ENCODE assay signal across 11 cellular contexts in the genomic region with DNA sequence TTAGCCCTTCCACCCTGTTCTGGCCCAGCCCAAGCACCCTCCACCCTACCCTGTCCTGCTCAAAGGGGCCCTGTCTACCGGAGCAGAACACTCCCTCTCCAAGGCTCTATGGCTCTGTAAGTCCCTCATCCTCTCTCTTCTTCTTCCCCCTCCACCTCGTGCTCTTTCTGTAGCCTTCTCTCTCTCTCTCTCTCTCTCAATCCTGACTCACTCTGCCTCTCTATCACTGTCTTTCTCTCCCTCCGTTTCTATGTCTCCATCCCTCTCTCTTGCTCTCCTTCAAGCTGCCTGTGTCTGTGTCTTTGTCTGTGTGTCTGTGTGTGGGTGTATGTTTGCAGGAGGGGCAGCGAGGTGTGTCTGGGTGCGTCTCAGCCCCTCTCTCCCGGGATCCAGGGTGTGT.
"Had no signal": no experiment of that assay in that cellular context is flagged by ENCODE, and none has a peak within 500 bp of the region (broad histone marks: within the 10 kb centered on the region; RNA-seq: fewer than 3 reads in every experiment).

No MANE protein-coding gene starts in this region.

- H3K4me3 ChIP-seq: lung, mucosa of descending colon had no signal

- H3K9me3 ChIP-seq: mucosa of descending colon, neutrophil had no signal

- H3K27ac ChIP-seq: neutrophil had no signal

- ATAC-seq: activated CD8-positive, alpha-beta memory T cell treated with anti-CD3 and anti-CD28 coated beads, Interleukin-2, amount 10 ng/mL, durations not matched to agents 7 days and 5 days; activated T-cell treated with anti-CD3 and anti-CD28 coated beads, Interleukin-2, amount 50 U/mL, for 72 hours; esophagus mucosa; mucosa of descending colon had no signal

- H3K27ac Mint-ChIP-seq: activated CD8-positive, alpha-beta memory T cell treated with anti-CD3 and anti-CD28 coated beads, Interleukin-2, amount 10 ng/mL, durations not matched to agents 7 days and 5 days; activated T-cell treated with anti-CD3 and anti-CD28 coated beads, Interleukin-2, amount 50 U/mL, for 72 hours; T-helper 2 cell treated with Interferon-gamma antibody and Interleukin-4, amounts not matched to agents 5 μg/mL and 100 μg/mL, for 36 hours had no signal

- DNase-seq: activated CD4-positive, alpha-beta T cell treated with anti-CD3 and anti-CD28 coated beads, Interleukin-2, amount 50 U/mL, for 4 hours; activated CD8-positive, alpha-beta memory T cell treated with anti-CD3 and anti-CD28 coated beads, Interleukin-2, amount 10 ng/mL, durations not matched to agents 7 days and 5 days; activated naive CD4-positive, alpha-beta T cell treated with Interleukin-2 at 50 U/mL for 16 hours; activated T-cell treated with anti-CD3 and anti-CD28 coated beads, Interleukin-2, amount 50 U/mL, for 72 hours; amniotic stem cell; small intestine had no signal

- H3K36me3 ChIP-seq: neutrophil had no signal
